ENCODE assay signal across 6 cellular contexts in genomic region chr18:47415888-47416287, GRCh38.
"Had no signal": no experiment of that assay in that cellular context is flagged by ENCODE, and none has a peak within 500 bp of the region (broad histone marks: within the 10 kb centered on the region; RNA-seq: fewer than 3 reads in every experiment).

No MANE protein-coding gene starts in this region.

- H3K27ac ChIP-seq: HL-60 had no signal

- H3K36me3 Mint-ChIP-seq: IgD-negative memory B cell had no signal

- ATAC-seq: HepG2, K562 had no signal

- H3K4me3 Mint-ChIP-seq: IgD-negative memory B cell had no signal

- DNase-seq: IMR-90, KBM-7 had no signal

- H3K4me3 ChIP-seq: K562 had no signal
